Comparison of ENCODE assay signal across 9 cellular contexts in genomic region chr7:23597908-23598224, GRCh38. TPM values are rescaled to one million over a fixed set of nuclear protein-coding genes. Genes with fewer than 3 reads are reported as not detected.
A peak's percentile ranks its signal among the peaks of the same experiment; 100 is the strongest.
DNase-seq lines count a peak whose midpoint lies in the region; ATAC-seq, FAIRE-seq and TF ChIP-seq lines count a peak whose summit lies in the region.
"Had no signal": no experiment of that assay in that cellular context is flagged by ENCODE, and none has a peak within 500 bp of the region (broad histone marks: within the 10 kb centered on the region; RNA-seq: fewer than 3 reads in every experiment).

No MANE protein-coding gene starts in this region.

- in situ Hi-C loops in KBM-7 (cut with MboI; ENCODE audit: low pct_unique_long_range_greater_than_20kb, low sequenced_read_pairs), result loop anchor here (25.0 kb wide), 1 partner anchor 114 kb away; the partner anchor contains the start of gene STK31

- no peak overlapping the region for H2BK120ac ChIP-seq in mesendoderm (ENCODE audit: low read depth, low read length)

- H3K4me1 ChIP-seq in SK-N-SH (ENCODE audit: control insufficient read depth in 1 of 2, insufficient read depth in 2 of 2, low read depth in 1 of 2, low read length in 1 of 2) (peaks cover 0 to 10% of the 10 kb centered on the region in 2 experiments; a peak in 2 of 4 replicates), mesendoderm (ENCODE audit: control insufficient read depth, low read depth, low read length) (no peaks in the 10 kb centered on the region), uterus (peaks cover 0 to 5% of the 10 kb centered on the region in 2 donors)

- H3K4me2 ChIP-seq in SK-N-SH (peak overlapping the region; percentile 74), mesendoderm (ENCODE audit: low read length) (peak overlapping the region; percentile 58)

- no peak overlapping the region for H2BK5ac ChIP-seq in mesendoderm (ENCODE audit: low read length)

- no peak overlapping the region for H3K23ac ChIP-seq in mesendoderm (ENCODE audit: low read length)

- FAIRE-seq in bronchial epithelial cell (lab: Jason Lieb, UNC), result no peak
- FAIRE-seq: colon had no signal

- no peak overlapping the region for H2BK15ac ChIP-seq in mesendoderm (replicated peaks; ENCODE audit: low read depth)

- H3K4me3 ChIP-seq in SK-N-SH (ENCODE audit: low read depth in 2 of 2, low read length in 1 of 2), result peak overlapping the region; percentile 73 to 77
- H3K4me3 ChIP-seq in bronchial epithelial cell (ENCODE audit: low read depth, low read length), result peak overlapping the region; percentile 69
- peak overlapping the region; percentile 69 for H3K4me3 ChIP-seq in mesendoderm (ENCODE audit: low read length)
- peak overlapping the region; percentile 70 to 80 for H3K4me3 ChIP-seq in uterus

- no peak for TF ChIP-seq EP300 in SK-N-SH (IDR thresholded peaks at IDR 0.05; ENCODE audit: borderline replicate concordance in 1 of 2, low read depth in 1 of 2, low read length in 1 of 2)

- H3K9ac ChIP-seq in SK-N-SH (peak overlapping the region; percentile 73), mesendoderm (ENCODE audit: low read length) (peak overlapping the region; percentile 94)

- H4K8ac ChIP-seq in mesendoderm (ENCODE audit: low read depth, low read length), result no peak overlapping the region

- H3K56ac ChIP-seq in mesendoderm (ENCODE audit: low read length), result peak overlapping the region; percentile 98

- no peak for DNase-seq in SK-N-SH
- DNase-seq in KBM-7, result peak; percentile 50
- DNase-seq in bronchial epithelial cell (ENCODE audit: low read depth), result peak; percentile 19
- no peak for DNase-seq in mesendoderm
- no peak for DNase-seq in uterus
- no peak for DNase-seq in D341Med (ENCODE audit: low spot score)

- H3K79me2 ChIP-seq in SK-N-SH (ENCODE audit: insufficient read depth) (peaks cover 11% of the 10 kb centered on the region), mesendoderm (ENCODE audit: control insufficient read depth, insufficient read depth, low read length) (no peaks in the 10 kb centered on the region)

- H3F3A ChIP-seq in SK-N-SH (replicated peaks; ENCODE audit: insufficient read depth), result peaks cover 20% of the 10 kb centered on the region

- H3K27ac ChIP-seq in SK-N-SH (ENCODE audit: low read depth in 2 of 2, low read length in 1 of 2) (peak overlapping the region; percentile 87 to 90), mesendoderm (ENCODE audit: low read depth, low read length) (peak overlapping the region; percentile 97), uterus (peak overlapping the region; percentile 96)

- H2AK5ac ChIP-seq in mesendoderm (ENCODE audit: low read length), result no peak overlapping the region

- no peak for TF ChIP-seq POLR2A in uterus (IDR thresholded peaks at IDR 0.05)

- POLR2A ChIA-PET in SK-N-SH (lab: Yijun Ruan, JAX), result interaction anchor here (0.5 to 1.8 kb wide), 5 partner anchors 20 to 123 kb away, joined by 3 to 4 read pairs (median 4); no protein-coding TSS in a partner anchor

- CTCF ChIA-PET in SK-N-SH (lab: Yijun Ruan, JAX), result interaction anchor here (0.7 to 2.8 kb wide), 10 partner anchors 12 to 113 kb away, joined by 3 to 15 read pairs (median 3); partner anchors contain the start of gene FAM221A

- 2% methylated on average over 7 of the region's 7 CpGs for WGBS in SK-N-SH (ENCODE audit: low lambda C conversion rate)
- no CpG with 5 or more reads among the region's 7 CpGs for WGBS in mesendoderm (ENCODE audit: extremely low coverage, insufficient coverage, low lambda C conversion rate)

- peak overlapping the region; percentile 72 for H3K18ac ChIP-seq in mesendoderm (ENCODE audit: low read length)

- no peaks in the 10 kb centered on the region for H3K79me1 ChIP-seq in mesendoderm (ENCODE audit: low read length)

- H3K36me3 ChIP-seq in SK-N-SH (replicated peaks in 1 of 2; ENCODE audit: control insufficient read depth in 1 of 2, insufficient read depth in 2 of 2, low read length in 1 of 2) (no peaks in the 10 kb centered on the region), bronchial epithelial cell (ENCODE audit: control insufficient read depth, insufficient read depth, low read length) (no peaks in the 10 kb centered on the region), mesendoderm (ENCODE audit: control insufficient read depth, insufficient read depth, low read length) (no peaks in the 10 kb centered on the region), uterus (no peaks in the 10 kb centered on the region)

- no peaks in the 10 kb centered on the region for H3K9me3 ChIP-seq in SK-N-SH
- no peaks in the 10 kb centered on the region for H3K9me3 ChIP-seq in uterus

- H3K9me2 ChIP-seq in SK-N-SH, result no peaks in the 10 kb centered on the region

- H3K27me3 ChIP-seq in SK-N-SH (ENCODE audit: insufficient read depth) (no peaks in the 10 kb centered on the region), bronchial epithelial cell (ENCODE audit: control insufficient read depth, insufficient read depth, low read length) (no peaks in the 10 kb centered on the region), mesendoderm (ENCODE audit: insufficient read depth, low read length, poor library complexity) (no peaks in the 10 kb centered on the region), uterus (no peaks in the 10 kb centered on the region)

- no peak for TF ChIP-seq CTCF in SK-N-SH (IDR thresholded peaks at IDR 0.05)
- no peak for TF ChIP-seq CTCF in bronchial epithelial cell (IDR thresholded peaks at IDR 0.05; ENCODE audit: insufficient read depth, low read length, severe bottlenecking)
- no peak for TF ChIP-seq CTCF in uterus (IDR thresholded peaks at IDR 0.05)

- no peak overlapping the region for H3K4ac ChIP-seq in mesendoderm (ENCODE audit: low read depth, low read length)

- no peak overlapping the region for H4K5ac ChIP-seq in mesendoderm (ENCODE audit: low read length)

- H2AFZ ChIP-seq in SK-N-SH (ENCODE audit: low read depth), result peak overlapping the region; percentile 86

- ATAC-seq in SK-N-SH treated with all-trans-retinoic acid at 6 μM for 48 hours (no peak), HG03442 (IDR thresholded peaks at IDR 0.05; ENCODE audit: unreplicated experiment) (no peak)

- TF ChIP-seq RAD21 in SK-N-SH (IDR thresholded peaks at IDR 0.05; ENCODE audit: low read length), result no peak

- H4K20me1 ChIP-seq in SK-N-SH (ENCODE audit: insufficient read depth), result no peaks in the 10 kb centered on the region

- intact Hi-C loops in uterus (cut with DNase I; ENCODE audit: low total_unique reads), result no loop called here

TF ChIP-seq in SK-N-SH, 30 proteins besides CTCF, POLR2A, EP300 and RAD21:
- TF ChIP-seq TAF1 (IDR thresholded peaks at IDR 0.05; ENCODE audit: borderline replicate concordance, low read depth, low read length) (0 out of 2 replicates have a peak, but pooled peaks have one; percentile 3), CHD2 (IDR thresholded peaks at IDR 0.05; ENCODE audit: low read length, partially characterized antibody) (no peak), GABPA (IDR thresholded peaks at IDR 0.05; ENCODE audit: low read depth) (no peak), JUND (IDR thresholded peaks at IDR 0.05) (no peak), USF2 (IDR thresholded peaks at IDR 0.05; ENCODE audit: borderline replicate concordance, low read depth, low read length) (no peak)

TF ChIP-seq in SK-N-SH treated with all-trans-retinoic acid at 6 μM for 48 hours, 23 proteins besides CTCF, POLR2A, EP300 and RAD21 (continues in another document):
- TF ChIP-seq TOX (CRISPR knock-in tag; IDR thresholded peaks at IDR 0.05; ENCODE audit: borderline replicate concordance) (no peak), CSRNP3 (CRISPR knock-in tag; IDR thresholded peaks at IDR 0.05) (no peak), ZC3H10 (CRISPR knock-in tag; IDR thresholded peaks at IDR 0.05) (no peak), SNAI2 (CRISPR knock-in tag; IDR thresholded peaks at IDR 0.05) (no peak), OSR1 (CRISPR knock-in tag; IDR thresholded peaks at IDR 0.05) (no peak), ZNF70 (CRISPR knock-in tag; IDR thresholded peaks at IDR 0.05) (no peak), ZFP3 (CRISPR knock-in tag; IDR thresholded peaks at IDR 0.05) (no peak), TCF4 (CRISPR knock-in tag; IDR thresholded peaks at IDR 0.05; ENCODE audit: borderline replicate concordance) (no peak), ARNTL (CRISPR knock-in tag; IDR thresholded peaks at IDR 0.05; ENCODE audit: borderline replicate concordance, low read depth) (no peak), ZNF565 (CRISPR knock-in tag; conservative IDR thresholded peaks at IDR 0.05; ENCODE audit: low read depth) (no peak), ISL1 (CRISPR knock-in tag; IDR thresholded peaks at IDR 0.05) (no peak), ZFP30 (CRISPR knock-in tag; IDR thresholded peaks at IDR 0.05) (no peak), RARB (CRISPR knock-in tag; IDR thresholded peaks at IDR 0.05) (no peak)

RNA-seq across cellular contexts. Expression of gene CCDC126, which starts 0.7 kb away (rescaled TPM):
- 5.5 and 6.8 TPM in 2 replicates for polyA plus RNA-seq in SK-N-SH (2012; rRNA removed)
- polyA plus RNA-seq in SK-N-SH (2012; cell fraction: cytosol; rRNA removed), result 7.2 and 9.4 TPM in 2 replicates
- 5.3 and 6.0 TPM in 2 replicates for polyA plus RNA-seq in SK-N-SH (2012; cell fraction: nucleus; rRNA removed)
- total RNA-seq in bronchial epithelial cell, result 11.1 and 12.7 TPM in 2 replicates
- polyA plus RNA-seq in mesendoderm (2013, experiment 1 of 2), result 7.6 TPM
- polyA plus RNA-seq in mesendoderm (2013, experiment 2 of 2), result 6.3 TPM
- 10 to 100 TPM in 3 of 4 donors, 1 to 10 TPM in 1; 1.3 to 29.1 (median 24.8) TPM for total RNA-seq in uterus

Comparison
In these comparisons a context has a peak if more than half of its experiments do, and no peak if none do; other contexts are left out.
1. DNase-seq: peak in KBM-7 (single experiment) and bronchial epithelial cell (single experiment); none in SK-N-SH (single experiment), mesendoderm (single experiment), uterus (0 of 2) and D341Med (single experiment).
2. Peak in every context shown above with its lines, with median percentiles within 50 percentile points of each other: H3K27ac ChIP-seq and H3K4me3 ChIP-seq.